ENCODE assay signal across 8 cellular contexts in the genomic region with DNA sequence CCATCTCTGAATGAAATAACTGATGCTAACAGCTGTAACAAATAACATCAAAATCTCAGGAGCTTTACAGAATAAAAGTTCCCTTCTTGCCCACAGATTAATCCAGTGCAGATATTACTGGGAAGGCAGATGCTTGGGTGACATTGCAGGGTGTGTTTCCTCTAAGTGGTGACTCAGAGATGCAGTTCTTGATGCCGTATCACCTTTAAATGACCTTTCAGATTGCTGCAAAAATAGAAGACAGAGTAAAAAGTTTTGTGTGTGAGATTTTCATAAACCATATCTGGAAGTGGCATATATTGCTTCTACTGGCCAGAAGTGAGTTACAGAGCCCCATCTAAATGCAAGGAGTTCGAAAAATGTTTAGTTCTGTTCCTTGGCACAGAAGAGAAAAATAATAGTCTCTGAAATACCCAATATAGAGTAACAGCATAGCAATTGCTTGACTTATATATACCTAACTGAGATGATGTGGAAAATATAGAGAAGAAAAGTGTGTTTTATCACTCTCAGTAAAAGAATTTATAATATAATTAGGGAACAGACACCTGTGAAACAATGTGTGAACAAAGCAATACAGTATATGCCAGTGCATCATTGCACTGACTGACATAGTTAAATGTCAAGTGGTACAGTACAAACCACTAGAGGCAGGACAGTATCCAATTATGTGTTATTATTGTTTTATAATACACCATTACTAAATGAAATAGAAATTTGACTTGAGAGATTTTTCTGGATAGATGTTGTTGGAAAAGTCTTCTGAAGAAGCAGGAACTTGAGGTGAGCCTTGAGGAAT.
A peak's percentile ranks its signal among the peaks of the same experiment; 100 is the strongest.
DNase-seq lines count a peak whose midpoint lies in the region; ATAC-seq and TF ChIP-seq lines count a peak whose summit lies in the region.

No MANE protein-coding gene starts in this region.

- H3K4me3 ChIP-seq in body of pancreas = no peak overlapping the region

- no peaks in the 10 kb centered on the region for H3K9me3 ChIP-seq in body of pancreas

- H3K27ac Mint-ChIP-seq in mesothelial cell of epicardium = peak overlapping the region; percentile 43

- no peaks in the 10 kb centered on the region for H3K36me3 Mint-ChIP-seq in mesothelial cell of epicardium

- TF ChIP-seq POLR2A in body of pancreas (IDR thresholded peaks at IDR 0.05) = no peak

- H3K4me1 ChIP-seq in body of pancreas = no peaks in the 10 kb centered on the region

- no peaks in the 10 kb centered on the region for H3K27me3 Mint-ChIP-seq in mesothelial cell of epicardium (ENCODE audit: low read depth)

- no peak for DNase-seq in activated CD4-positive, CD25-positive, alpha-beta regulatory T cell (lab: John Stamatoyannopoulos, UW)
- DNase-seq in H4 (ENCODE audit: low spot score) = peak; percentile 36
- peak; percentile 92 for DNase-seq in LHCN-M2 (ENCODE audit: low read depth)
- no peak for DNase-seq in mesothelial cell of epicardium (ENCODE audit: low spot score in 2 of 2, unreplicated experiment in 2 of 2)
- DNase-seq in body of pancreas = no peak
- no peak for DNase-seq in NCI-H2081 (lab: John Stamatoyannopoulos, UW)
- no peak for DNase-seq in NCI-H1092 treated with DMSO at 0.1 percent for 48 hours (lab: John Stamatoyannopoulos, UW)

- no peak overlapping the region for H3K4me3 Mint-ChIP-seq in mesothelial cell of epicardium

- H3K9me3 Mint-ChIP-seq in mesothelial cell of epicardium = no peaks in the 10 kb centered on the region

- ATAC-seq in activated CD4-positive, CD25-positive, alpha-beta regulatory T cell treated with anti-CD3 and anti-CD28 coated beads, Interleukin-2, amount 50 U/mL, for 24 hours = peak; percentile 64 to 72
- ATAC-seq in body of pancreas = no peak

- H3K36me3 ChIP-seq in body of pancreas (replicated peaks in 1 of 2; ENCODE audit: insufficient read depth in 1 of 2, low read depth in 2 of 2) = no peaks in the 10 kb centered on the region

- no peaks in the 10 kb centered on the region for H3K27me3 ChIP-seq in body of pancreas

- intact Hi-C loops in body of pancreas (cut with DNase I) = no loop called here

- 21 to 40% methylated on average over 2 of the region's 2 CpGs for WGBS in body of pancreas, 2 donors

- TF ChIP-seq CTCF in mesothelial cell of epicardium (IDR thresholded peaks at IDR 0.05; ENCODE audit: unreplicated experiment) = no peak
- no peak for TF ChIP-seq CTCF in body of pancreas (IDR thresholded peaks at IDR 0.05)

- H3K4me1 Mint-ChIP-seq in mesothelial cell of epicardium = peaks cover 23% of the 10 kb centered on the region

- no peak overlapping the region for H3K27ac ChIP-seq in body of pancreas

Comparison
In these comparisons a context has a peak if more than half of its experiments do, and no peak if none do; other contexts are left out.
1. DNase-seq: peak in H4 (single experiment) and LHCN-M2 (single experiment); none in activated CD4-positive, CD25-positive, alpha-beta regulatory T cell (0 of 4), mesothelial cell of epicardium (0 of 2), body of pancreas (0 of 4), NCI-H2081 (0 of 2) and NCI-H1092 treated with DMSO at 0.1 percent for 48 hours (single experiment).